ENCODE assay signal across 20 cellular contexts in the genomic region with DNA sequence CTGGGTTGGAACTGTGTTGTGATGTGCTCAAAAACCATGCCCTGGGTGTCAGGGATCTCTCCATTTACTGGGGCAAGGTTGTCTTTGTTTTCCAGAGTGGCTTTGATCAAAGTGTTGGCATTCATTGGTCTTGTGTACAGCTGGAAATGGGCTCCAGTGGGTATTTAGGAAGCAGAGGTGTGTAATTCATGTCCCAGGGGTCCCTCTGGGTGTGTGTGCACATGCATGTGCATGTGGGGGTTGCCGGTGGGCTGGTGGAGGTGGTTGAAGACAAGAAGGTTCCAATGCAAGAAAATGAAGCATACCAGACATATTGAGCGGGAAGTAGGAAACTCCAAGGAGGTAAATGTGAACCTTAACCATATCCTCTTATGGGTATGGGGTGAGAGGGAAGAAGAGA.
DNase-seq lines count a peak whose midpoint lies in the region; ATAC-seq and TF ChIP-seq lines count a peak whose summit lies in the region.
"Had no signal": no experiment of that assay in that cellular context is flagged by ENCODE, and none has a peak within 500 bp of the region (broad histone marks: within the 10 kb centered on the region; RNA-seq: fewer than 3 reads in every experiment).

No MANE protein-coding gene starts in this region.

- TF ChIP-seq EP300 in suprapubic skin (IDR thresholded peaks at IDR 0.05): no peak

- H3K4me1 Mint-ChIP-seq in effector memory CD8-positive, alpha-beta T cell (ENCODE audit: low read depth in 2 of 2): peaks cover 4 to 6% of the 10 kb centered on the region in 2 donors
- H3K4me1 Mint-ChIP-seq: activated CD4-positive, alpha-beta T cell treated with anti-CD3 and anti-CD28 coated beads, Interleukin-2, amount 10 ng/mL, durations not matched to agents 24 days and 14 days; activated naive CD4-positive, alpha-beta T cell treated with anti-CD3 and anti-CD28 coated beads, Interleukin-2, amount 50 U/mL, for 24 hours had no signal

- H3K36me3 ChIP-seq in adrenal gland (replicated peaks in 1 of 2): no peaks in the 10 kb centered on the region
- H3K36me3 ChIP-seq in lower lobe of right lung: no peaks in the 10 kb centered on the region
- no peaks in the 10 kb centered on the region for H3K36me3 ChIP-seq in suprapubic skin

- peaks cover 28 to 34% of the 10 kb centered on the region in 2 donors for H3K4me1 ChIP-seq in adrenal gland (replicated peaks in 1 of 2)
- peaks cover 31% of the 10 kb centered on the region for H3K4me1 ChIP-seq in lower lobe of right lung
- peaks cover 40% of the 10 kb centered on the region for H3K4me1 ChIP-seq in suprapubic skin

- H3K9me3 ChIP-seq in adrenal gland (replicated peaks in 1 of 3) (no peaks in the 10 kb centered on the region), lower lobe of right lung (no peaks in the 10 kb centered on the region), suprapubic skin (no peaks in the 10 kb centered on the region)

- H3K9me3 Mint-ChIP-seq in effector memory CD8-positive, alpha-beta T cell: no peaks in the 10 kb centered on the region
- H3K9me3 Mint-ChIP-seq: activated naive CD4-positive, alpha-beta T cell treated with anti-CD3 and anti-CD28 coated beads, Interleukin-2, amount 50 U/mL, for 24 hours; natural killer cell treated with Interleukin-12 subunit alpha and Interleukin-12 subunit beta and Interleukin-15 and Interleukin-18, amount 100 ng/mL, for 72 hours; stimulated activated naive B cell treated with anti-CD40 and anti-IgM and Interleukin-4, amounts not matched to agents 10 μg/mL and 1 μg/mL and 100 μg/mL, for 72 hours; T-helper 1 cell treated with Interleukin-12 subunit alpha and Interleukin-12 subunit beta and Interleukin-4 antibody, amounts not matched to agents 30 μg/mL and 1 μg/mL, for 36 hours had no signal

- H3K4me3 ChIP-seq in adrenal gland: no peak overlapping the region
- no peak overlapping the region for H3K4me3 ChIP-seq in lower lobe of right lung
- H3K4me3 ChIP-seq in suprapubic skin: no peak overlapping the region
- H3K4me3 ChIP-seq: skin epidermis had no signal

- ATAC-seq in lower lobe of right lung (no peak), GM19035 (IDR thresholded peaks at IDR 0.05; ENCODE audit: unreplicated experiment) (no peak)
- no peak for ATAC-seq in effector memory CD8-positive, alpha-beta T cell (replicated peaks)
- ATAC-seq: activated CD8-positive, alpha-beta memory T cell treated with anti-CD3 and anti-CD28 coated beads, Interleukin-2, amount 10 ng/mL, durations not matched to agents 7 days and 5 days; stimulated activated naive B cell treated with anti-CD40 and anti-IgM and Interleukin-4, amounts not matched to agents 10 μg/mL and 1 μg/mL and 100 μg/mL, for 72 hours had no signal

- no peaks in the 10 kb centered on the region for H3K36me3 Mint-ChIP-seq in effector memory CD8-positive, alpha-beta T cell (ENCODE audit: insufficient read depth)
- H3K36me3 Mint-ChIP-seq: activated CD8-positive, alpha-beta memory T cell treated with anti-CD3 and anti-CD28 coated beads, Interleukin-2, amount 10 ng/mL, durations not matched to agents 7 days and 5 days; natural killer cell treated with Interleukin-12 subunit alpha and Interleukin-12 subunit beta and Interleukin-15 and Interleukin-18, amount 100 ng/mL, for 72 hours; stimulated activated naive B cell treated with anti-CD40 and anti-IgM and Interleukin-4, amounts not matched to agents 10 μg/mL and 1 μg/mL and 100 μg/mL, for 72 hours had no signal

- TF ChIP-seq CTCF in adrenal gland (IDR thresholded peaks at IDR 0.05) (no peak), lower lobe of right lung (IDR thresholded peaks at IDR 0.05) (no peak), suprapubic skin (IDR thresholded peaks at IDR 0.05) (no peak)

- H3K4me3 Mint-ChIP-seq in effector memory CD8-positive, alpha-beta T cell: no peak overlapping the region
- H3K4me3 Mint-ChIP-seq: activated CD4-positive, alpha-beta T cell treated with anti-CD3 and anti-CD28 coated beads, Interleukin-2, amount 10 ng/mL, durations not matched to agents 24 days and 14 days; activated CD8-positive, alpha-beta memory T cell treated with anti-CD3 and anti-CD28 coated beads, Interleukin-2, amount 10 ng/mL, durations not matched to agents 7 days and 5 days; activated naive CD4-positive, alpha-beta T cell treated with anti-CD3 and anti-CD28 coated beads, Interleukin-2, amount 50 U/mL, for 24 hours; stimulated activated naive B cell treated with anti-CD40 and anti-IgM and Interleukin-4, amounts not matched to agents 10 μg/mL and 1 μg/mL and 100 μg/mL, for 72 hours; T-helper 1 cell treated with Interleukin-12 subunit alpha and Interleukin-12 subunit beta and Interleukin-4 antibody, amounts not matched to agents 30 μg/mL and 1 μg/mL, for 36 hours had no signal

- 94 to 100% (median 97%) methylated on average over 2 of the region's 2 CpGs for WGBS in adrenal gland, 4 donors
- WGBS in suprapubic skin: 96% methylated on average over 2 of the region's 2 CpGs

- intact Hi-C loops in adrenal gland (cut with DNase I): no loop called here
- intact Hi-C loops in lower lobe of right lung (cut with DNase I): no loop called here

- no peak overlapping the region for H3K27ac Mint-ChIP-seq in effector memory CD8-positive, alpha-beta T cell
- H3K27ac Mint-ChIP-seq: activated CD4-positive, alpha-beta T cell treated with anti-CD3 and anti-CD28 coated beads, Interleukin-2, amount 10 ng/mL, durations not matched to agents 24 days and 14 days; activated CD8-positive, alpha-beta memory T cell treated with anti-CD3 and anti-CD28 coated beads, Interleukin-2, amount 10 ng/mL, durations not matched to agents 7 days and 5 days; activated naive CD4-positive, alpha-beta T cell treated with anti-CD3 and anti-CD28 coated beads, Interleukin-2, amount 50 U/mL, for 24 hours; natural killer cell treated with Interleukin-12 subunit alpha and Interleukin-12 subunit beta and Interleukin-15 and Interleukin-18, amount 100 ng/mL, for 72 hours; stimulated activated naive B cell treated with anti-CD40 and anti-IgM and Interleukin-4, amounts not matched to agents 10 μg/mL and 1 μg/mL and 100 μg/mL, for 72 hours; T-helper 1 cell treated with Interleukin-12 subunit alpha and Interleukin-12 subunit beta and Interleukin-4 antibody, amounts not matched to agents 30 μg/mL and 1 μg/mL, for 36 hours had no signal

- DNase-seq in AG20443 (ENCODE audit: low spot score) (peak; percentile 2), adrenal gland (no peak), lower lobe of right lung (no peak), suprapubic skin (ENCODE audit: low spot score in 2 of 2) (no peak), C1 segment of cervical spinal cord (lab: John Stamatoyannopoulos, UW) (no peak), occipital lobe (lab: John Stamatoyannopoulos, UW) (no peak)
- no peak for DNase-seq in effector memory CD8-positive, alpha-beta T cell
- DNase-seq: activated CD4-positive, alpha-beta T cell treated with anti-CD3 and anti-CD28 coated beads, Interleukin-2, amount 10 ng/mL, durations not matched to agents 24 days and 14 days; activated CD8-positive, alpha-beta memory T cell treated with anti-CD3 and anti-CD28 coated beads, Interleukin-2, amount 10 ng/mL, durations not matched to agents 7 days and 5 days; left colon; midbrain; NCI-H2081 treated with DMSO at 0.1 percent for 48 hours; stimulated activated naive B cell treated with anti-CD40 and anti-IgM and Interleukin-4, amounts not matched to agents 10 μg/mL and 1 μg/mL and 100 μg/mL, for 72 hours had no signal

- H3K27me3 Mint-ChIP-seq in effector memory CD8-positive, alpha-beta T cell: no peaks in the 10 kb centered on the region
- H3K27me3 Mint-ChIP-seq: activated CD4-positive, alpha-beta T cell treated with anti-CD3 and anti-CD28 coated beads, Interleukin-2, amount 10 ng/mL, durations not matched to agents 24 days and 14 days; activated naive CD4-positive, alpha-beta T cell treated with anti-CD3 and anti-CD28 coated beads, Interleukin-2, amount 50 U/mL, for 24 hours; stimulated activated naive B cell treated with anti-CD40 and anti-IgM and Interleukin-4, amounts not matched to agents 10 μg/mL and 1 μg/mL and 100 μg/mL, for 72 hours had no signal

- H3K27ac ChIP-seq in adrenal gland (peak overlapping the region in 3 of 5 donors; percentile 4 to 83 (median 50)), lower lobe of right lung (peak overlapping the region; percentile 48), suprapubic skin (peak overlapping the region; percentile 16)
- H3K27ac ChIP-seq: C4-2B, HL-60 had no signal

- H3K27me3 ChIP-seq in adrenal gland: no peaks in the 10 kb centered on the region
- H3K27me3 ChIP-seq in lower lobe of right lung (ENCODE audit: low read depth): no peaks in the 10 kb centered on the region
- no peaks in the 10 kb centered on the region for H3K27me3 ChIP-seq in suprapubic skin

- no peak for TF ChIP-seq POLR2A in adrenal gland (IDR thresholded peaks at IDR 0.05)
- no peak for TF ChIP-seq POLR2A in suprapubic skin (IDR thresholded peaks at IDR 0.05)
